ENCODE assay signal across 1 cellular context in genomic region chr16:30084096-30084815, GRCh38.
TF ChIP-seq lines count a peak whose summit lies in the region.

No MANE protein-coding gene starts in this region.

TF ChIP-seq in GM12878, 131 proteins besides CTCF, POLR2A, EP300 and RAD21:
- TF ChIP-seq RELB (IDR thresholded peaks at IDR 0.05; ENCODE audit: low read depth) (no peak), PAX5 (IDR thresholded peaks at IDR 0.05; ENCODE audit: borderline replicate concordance, low read depth, low read length) (no peak), BACH1 (IDR thresholded peaks at IDR 0.05; ENCODE audit: borderline replicate concordance) (no peak), USF1 (IDR thresholded peaks at IDR 0.05; ENCODE audit: borderline replicate concordance, extremely low read length, insufficient read depth, low read depth, low read length) (no peak), NFYA (IDR thresholded peaks at IDR 0.05; ENCODE audit: borderline replicate concordance, low read depth, low read length) (no peak), POLR2AphosphoS5 (IDR thresholded peaks at IDR 0.05; ENCODE audit: low read length) (0 out of 2 replicates have a peak, but pooled peaks have one; percentile 19), RFX5 (IDR thresholded peaks at IDR 0.05; ENCODE audit: low read depth, low read length) (no peak)
